Comparison of ENCODE assay signal across 14 cellular contexts in genomic region chr2:47501374-47502200, GRCh38.
A peak's percentile ranks its signal among the peaks of the same experiment; 100 is the strongest.
DNase-seq lines count a peak whose midpoint lies in the region; FAIRE-seq and TF ChIP-seq lines count a peak whose summit lies in the region.
"Had no signal": no experiment of that assay in that cellular context is flagged by ENCODE, and none has a peak within 500 bp of the region (broad histone marks: within the 10 kb centered on the region; RNA-seq: fewer than 3 reads in every experiment).

No MANE protein-coding gene starts in this region.

- DNase-seq in fibroblast of pulmonary artery (ENCODE audit: low read depth): peak; percentile 63
- no peak for DNase-seq in DMS 273 treated with DMSO at 0.1 percent for 48 hours (lab: John Stamatoyannopoulos, UW)
- no peak for DNase-seq in NCI-H2227 (lab: John Stamatoyannopoulos, UW; ENCODE audit: unreplicated experiment)
- no peak for DNase-seq in globus pallidus (ENCODE audit: low spot score)
- DNase-seq in D721Med (ENCODE audit: insufficient read length, low spot score): no peak
- DNase-seq: colonic mucosa, NCI-H774 had no signal

- POLR2A ChIA-PET in HEK293 (lab: Yijun Ruan, JAX): interaction anchor here (0.6 kb wide), 1 partner anchor 32 kb away, joined by 7 read pairs; no protein-coding TSS in a partner anchor

- peaks cover 19% of the 10 kb centered on the region for H3K4me1 Mint-ChIP-seq in T-helper 1 cell treated with Interleukin-12 subunit alpha and Interleukin-12 subunit beta and Interleukin-4 antibody, amounts not matched to agents 30 μg/mL and 1 μg/mL, for 36 hours (ENCODE audit: low read depth)

- TF ChIP-seq CTCF in HEK293 (tag by site-specific recombination; IDR thresholded peaks at IDR 0.05): no peak
- no peak for TF ChIP-seq CTCF in fibroblast of pulmonary artery (IDR thresholded peaks at IDR 0.05; ENCODE audit: low read length, missing control alignments)
- TF ChIP-seq CTCF in D721Med (IDR thresholded peaks at IDR 0.05; ENCODE audit: insufficient read depth, missing control alignments): no peak

- FAIRE-seq in D721Med (lab: Jason Lieb, UNC): no peak
- FAIRE-seq: H1 had no signal

- CTCF ChIA-PET in HEK293 (lab: Yijun Ruan, JAX): interaction anchor here (0.7 kb wide), 1 partner anchor 17 kb away, joined by 3 read pairs; no protein-coding TSS in a partner anchor

- H3K9me3 ChIP-seq in HEK293 (ENCODE audit: control insufficient read depth, insufficient read depth, low read depth, low read length): no peaks in the 10 kb centered on the region
- H3K9me3 ChIP-seq: colonic mucosa had no signal

- H3K27me3 ChIP-seq in ACC112 (ENCODE audit: insufficient read depth, low read length): no peaks in the 10 kb centered on the region
- H3K27me3 ChIP-seq: colonic mucosa had no signal

- no peaks in the 10 kb centered on the region for H3K79me2 ChIP-seq in ACC112 (ENCODE audit: control insufficient read depth, insufficient read depth, low read length, unreplicated experiment)
- H3K79me2 ChIP-seq: parathyroid adenoma had no signal

- peaks cover 27% of the 10 kb centered on the region for H3K36me3 Mint-ChIP-seq in T-helper 1 cell treated with Interleukin-12 subunit alpha and Interleukin-12 subunit beta and Interleukin-4 antibody, amounts not matched to agents 30 μg/mL and 1 μg/mL, for 36 hours (ENCODE audit: low read depth)

- no peak overlapping the region for H2AFZ ChIP-seq in ACC112 (ENCODE audit: low read length, unreplicated experiment)
- H2AFZ ChIP-seq: parathyroid adenoma had no signal

- no peaks in the 10 kb centered on the region for H3K36me3 ChIP-seq in ACC112 (ENCODE audit: insufficient read depth, low read length)
- no peaks in the 10 kb centered on the region for H3K36me3 ChIP-seq in HEK293 (ENCODE audit: control insufficient read depth in 2 of 2, insufficient read depth in 1 of 2, low read length in 2 of 2)
- H3K36me3 ChIP-seq: colonic mucosa, thoracic aorta had no signal

- H3K4me3 Mint-ChIP-seq in T-helper 1 cell treated with Interleukin-12 subunit alpha and Interleukin-12 subunit beta and Interleukin-4 antibody, amounts not matched to agents 30 μg/mL and 1 μg/mL, for 36 hours: peak overlapping the region; percentile 38
- H3K4me3 Mint-ChIP-seq: CD8-positive, alpha-beta memory T cell had no signal

- peaks cover 35% of the 10 kb centered on the region for H3K9me3 Mint-ChIP-seq in T-helper 1 cell treated with Interleukin-12 subunit alpha and Interleukin-12 subunit beta and Interleukin-4 antibody, amounts not matched to agents 30 μg/mL and 1 μg/mL, for 36 hours

- H3K27ac ChIP-seq in ACC112 (ENCODE audit: low read depth, low read length) (peak overlapping the region; percentile 70), HEK293 (ENCODE audit: extremely low read depth, low read depth, low read length) (no peak overlapping the region)
- H3K27ac ChIP-seq: colonic mucosa, parathyroid adenoma, thoracic aorta had no signal

- H3K27me3 Mint-ChIP-seq in T-helper 1 cell treated with Interleukin-12 subunit alpha and Interleukin-12 subunit beta and Interleukin-4 antibody, amounts not matched to agents 30 μg/mL and 1 μg/mL, for 36 hours (ENCODE audit: low read depth): no peaks in the 10 kb centered on the region

- H3K27ac Mint-ChIP-seq in T-helper 1 cell treated with Interleukin-12 subunit alpha and Interleukin-12 subunit beta and Interleukin-4 antibody, amounts not matched to agents 30 μg/mL and 1 μg/mL, for 36 hours: peak overlapping the region; percentile 82

- H3K4me1 ChIP-seq in ACC112 (ENCODE audit: control insufficient read depth, insufficient read depth, low read length, unreplicated experiment) (peaks cover 19% of the 10 kb centered on the region), HEK293 (ENCODE audit: control insufficient read depth, insufficient read depth, low read length) (no peaks in the 10 kb centered on the region)
- H3K4me1 ChIP-seq: colonic mucosa, parathyroid adenoma had no signal

- peak overlapping the region; percentile 20; the same call in 1 of the 2 replicates for H3K4me3 ChIP-seq in ACC112 (ENCODE audit: low read depth, low read length)
- no peak overlapping the region for H3K4me3 ChIP-seq in HEK293 (ENCODE audit: low read depth, low read length)
- no peak overlapping the region for H3K4me3 ChIP-seq in fibroblast of pulmonary artery (replicated peaks; ENCODE audit: low read depth, low read length)
- H3K4me3 ChIP-seq: colonic mucosa, thoracic aorta had no signal

TF ChIP-seq in HEK293, 187 proteins besides CTCF, POLR2A, EP300 and RAD21:
- TF ChIP-seq SCRT2 (tag by site-specific recombination; IDR thresholded peaks at IDR 0.05) (no peak), ZNF76 (tag by site-specific recombination; IDR thresholded peaks at IDR 0.05; ENCODE audit: borderline replicate concordance, low read depth) (no peak), ZNF837 (tag by site-specific recombination; IDR thresholded peaks at IDR 0.05) (no peak), ZIC2 (tag by site-specific recombination; IDR thresholded peaks at IDR 0.05) (peak; percentile 61; the same call in 1 of the 2 replicates), ZBTB17 (tag by site-specific recombination; IDR thresholded peaks at IDR 0.05) (no peak)
